ENCODE assay signal across 12 cellular contexts in the genomic region with DNA sequence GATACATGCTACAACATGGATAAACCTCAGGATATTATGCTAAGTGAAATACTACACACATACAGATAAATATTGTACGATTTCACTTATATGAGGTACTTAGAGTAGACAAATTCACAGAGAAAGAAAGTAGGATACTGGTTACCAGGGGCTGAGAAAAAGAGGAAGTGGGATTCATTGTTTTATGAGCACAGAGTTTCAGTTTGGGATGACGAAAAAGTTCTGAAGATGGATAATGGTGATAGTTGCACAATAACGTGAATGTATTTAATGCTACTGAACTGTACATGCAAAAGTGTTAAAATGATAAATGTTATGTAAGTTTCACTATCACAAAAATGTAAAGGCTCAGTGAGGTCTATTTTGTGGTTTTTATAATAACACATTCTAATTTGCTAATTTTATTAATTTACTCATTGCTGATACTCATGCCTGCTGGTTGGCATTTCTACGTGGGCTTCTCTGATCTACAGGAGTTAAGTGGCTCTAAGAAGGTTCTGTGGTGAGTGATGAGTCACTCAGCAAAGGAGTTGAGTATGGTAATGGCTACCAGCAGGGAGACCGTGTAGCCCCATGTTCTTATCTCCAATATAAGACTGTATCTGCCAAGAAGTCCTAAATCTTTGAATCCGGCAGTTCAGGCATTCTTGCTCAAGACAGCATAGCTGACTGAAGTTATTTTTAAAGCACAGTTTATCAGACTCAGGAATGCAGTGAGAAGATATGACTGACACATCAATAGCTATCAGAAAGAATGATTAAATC.
DNase-seq lines count a peak whose midpoint lies in the region; ATAC-seq and TF ChIP-seq lines count a peak whose summit lies in the region.
"Had no signal": no experiment of that assay in that cellular context is flagged by ENCODE, and none has a peak within 500 bp of the region (broad histone marks: within the 10 kb centered on the region; RNA-seq: fewer than 3 reads in every experiment).

No MANE protein-coding gene starts in this region.

- peak overlapping the region in 3 of 11 experiments; percentile 2 to 41 (median 28); a peak in 3 of 22 replicates for H3K9ac ChIP-seq in BLaER1 treated with 17β-estradiol and CSF1 and Interleukin-3, amounts not matched to agents 10 nM and 100 nM

- no peak for TF ChIP-seq CTCF in fibroblast of pulmonary artery (IDR thresholded peaks at IDR 0.05; ENCODE audit: low read length, missing control alignments)

- H3K4me2 ChIP-seq in BLaER1 treated with 17β-estradiol and CSF1 and Interleukin-3, amounts not matched to agents 10 nM and 100 nM = peak overlapping the region in 9 of 11 experiments; percentile 10 to 76 (median 57); a peak in 16 of 22 replicates

- peaks cover 0 to 41% (median 19%) of the 10 kb centered on the region in 10 experiments; a peak in 16 of 20 replicates for H3K4me1 ChIP-seq in BLaER1 treated with 17β-estradiol and CSF1 and Interleukin-3, amounts not matched to agents 10 nM and 100 nM
- H3K4me1 ChIP-seq: left ventricle myocardium inferior, transverse colon had no signal

- H3K27me3 ChIP-seq in BLaER1 treated with 17β-estradiol and CSF1 and Interleukin-3, amounts not matched to agents 10 nM and 100 nM = no peaks in the 10 kb centered on the region
- H3K27me3 ChIP-seq: transverse colon had no signal

- ATAC-seq in HG02763 (IDR thresholded peaks at IDR 0.05; ENCODE audit: unreplicated experiment) = peak; percentile 45
- ATAC-seq in HG02623 (IDR thresholded peaks at IDR 0.05; ENCODE audit: unreplicated experiment) = no peak
- ATAC-seq: activated CD8-positive, alpha-beta memory T cell treated with anti-CD3 and anti-CD28 coated beads, Interleukin-2, amount 10 ng/mL, durations not matched to agents 7 days and 5 days had no signal

- H3K9me3 ChIP-seq in BLaER1 treated with 17β-estradiol and CSF1 and Interleukin-3, amounts not matched to agents 10 nM and 100 nM (replicated peaks in 1 of 11) = peaks cover 0 to 13% (median 0%) of the 10 kb centered on the region in 11 experiments; a peak in 4 of 22 replicates
- H3K9me3 ChIP-seq: transverse colon had no signal

- H3K4me3 ChIP-seq in BLaER1 treated with 17β-estradiol and CSF1 and Interleukin-3, amounts not matched to agents 10 nM and 100 nM = no peak overlapping the region
- H3K4me3 ChIP-seq in fibroblast of pulmonary artery (replicated peaks; ENCODE audit: low read depth, low read length) = no peak overlapping the region
- H3K4me3 ChIP-seq: left ventricle myocardium inferior, transverse colon had no signal

- H3K27ac ChIP-seq in BLaER1 treated with 17β-estradiol and CSF1 and Interleukin-3, amounts not matched to agents 10 nM and 100 nM = peak overlapping the region in 9 of 11 experiments; percentile 43 to 82 (median 66); a peak in 18 of 22 replicates
- H3K27ac ChIP-seq: left ventricle myocardium inferior, transverse colon had no signal

- H3K36me3 ChIP-seq in BLaER1 treated with 17β-estradiol and CSF1 and Interleukin-3, amounts not matched to agents 10 nM and 100 nM = no peaks in the 10 kb centered on the region
- H3K36me3 ChIP-seq: left ventricle myocardium inferior, transverse colon had no signal

- DNase-seq in NOMO-1 treated with dmso at 0.1 percent for 144 hours (lab: John Stamatoyannopoulos, UW; ENCODE audit: unreplicated experiment) = peak; percentile 89
- peak; percentile 26 for DNase-seq in fibroblast of pulmonary artery (ENCODE audit: low read depth)
- DNase-seq in NCI-H524 treated with DMSO at 0.1 percent for 48 hours (lab: John Stamatoyannopoulos, UW) = no peak
- DNase-seq in amygdala (lab: John Stamatoyannopoulos, UW) = no peak
- no peak for DNase-seq in superior temporal gyrus (ENCODE audit: extremely low spot score)
- DNase-seq: activated CD8-positive, alpha-beta memory T cell treated with anti-CD3 and anti-CD28 coated beads, Interleukin-2, amount 10 ng/mL, durations not matched to agents 7 days and 5 days; left ventricle myocardium inferior; NCI-H2107; transverse colon had no signal

- H4K20me1 ChIP-seq in BLaER1 treated with 17β-estradiol and CSF1 and Interleukin-3, amounts not matched to agents 10 nM and 100 nM = no peaks in the 10 kb centered on the region

Comparison
In these comparisons a context has a peak if more than half of its experiments do, and no peak if none do; other contexts are left out.
1. DNase-seq: peak in NOMO-1 treated with dmso at 0.1 percent for 144 hours (single experiment) and fibroblast of pulmonary artery (single experiment); none in NCI-H524 treated with DMSO at 0.1 percent for 48 hours (single experiment), amygdala (0 of 56) and superior temporal gyrus (single experiment).